ENCODE assay signal across 14 cellular contexts in genomic region chr14:39492267-39492666, GRCh38.
DNase-seq lines count a peak whose midpoint lies in the region; ATAC-seq and TF ChIP-seq lines count a peak whose summit lies in the region.
"Had no signal": no experiment of that assay in that cellular context is flagged by ENCODE, and none has a peak within 500 bp of the region (broad histone marks: within the 10 kb centered on the region; RNA-seq: fewer than 3 reads in every experiment).

No MANE protein-coding gene starts in this region.

- CTCF ChIA-PET in BJ (lab: Yijun Ruan, JAX) = no interaction called here

- H3K4me3 Mint-ChIP-seq in endodermal cell = no peak overlapping the region
- H3K4me3 Mint-ChIP-seq: naive B cell had no signal

- peaks cover 12% of the 10 kb centered on the region; the same call in 1 of the 2 replicates for H3K4me1 ChIP-seq in HUES6 (ENCODE audit: control insufficient read depth, insufficient read depth, low read length)
- peaks cover 17% of the 10 kb centered on the region for H3K4me1 ChIP-seq in mesodermal cell (ENCODE audit: control insufficient read depth, insufficient read depth, low read length, poor library complexity, severe bottlenecking)
- H3K4me1 ChIP-seq in endodermal cell (ENCODE audit: control insufficient read depth, insufficient read depth, low read length) = no peaks in the 10 kb centered on the region

- H3K36me3 Mint-ChIP-seq in endodermal cell (ENCODE audit: low read depth) = peaks cover 12% of the 10 kb centered on the region
- H3K36me3 Mint-ChIP-seq: naive B cell had no signal

- H3K27ac ChIP-seq in HUES6 (ENCODE audit: low read depth, low read length) = peak overlapping the region; percentile 39; the same call in 1 of the 2 replicates
- H3K27ac ChIP-seq in mesodermal cell (ENCODE audit: low read depth, low read length, severe bottlenecking) = peak overlapping the region; percentile 90
- no peak overlapping the region for H3K27ac ChIP-seq in endodermal cell (ENCODE audit: low read depth, low read length)
- H3K27ac ChIP-seq: hepatocyte had no signal

- H3K36me3 ChIP-seq in BJ (ENCODE audit: control insufficient read depth, insufficient read depth, low read length) = no peaks in the 10 kb centered on the region
- no peaks in the 10 kb centered on the region for H3K36me3 ChIP-seq in HUES6 (ENCODE audit: control insufficient read depth, insufficient read depth, low read length)
- no peaks in the 10 kb centered on the region for H3K36me3 ChIP-seq in mesodermal cell (ENCODE audit: control insufficient read depth, insufficient read depth, low read length)
- H3K36me3 ChIP-seq in endodermal cell (ENCODE audit: control insufficient read depth, insufficient read depth, low read length) = no peaks in the 10 kb centered on the region
- H3K36me3 ChIP-seq: ascending aorta, thyroid gland had no signal

- H3K27me3 Mint-ChIP-seq in endodermal cell (ENCODE audit: insufficient read depth) = no peaks in the 10 kb centered on the region

- H3K4me1 Mint-ChIP-seq in endodermal cell = peaks cover 4% of the 10 kb centered on the region
- H3K4me1 Mint-ChIP-seq: naive B cell had no signal

- TF ChIP-seq CTCF in BJ (IDR thresholded peaks at IDR 0.05; ENCODE audit: insufficient read depth, low read depth, low read length) (no peak), choroid plexus epithelial cell (conservative IDR thresholded peaks at IDR 0.05; ENCODE audit: low read depth, low read length) (no peak), endodermal cell (conservative IDR thresholded peaks at IDR 0.05) (no peak)

- H3K27ac Mint-ChIP-seq in endodermal cell = no peak overlapping the region

- H3K9ac ChIP-seq in HUES6 (ENCODE audit: low read length) = no peak overlapping the region
- H3K9ac ChIP-seq in endodermal cell (ENCODE audit: extremely low read depth, low read length, poor library complexity, severe bottlenecking) = no peak overlapping the region

- no peak for ATAC-seq in HG02623 (IDR thresholded peaks at IDR 0.05; ENCODE audit: unreplicated experiment)

- 50% methylated on average over 1 of the region's 2 CpGs; no CpG with 5 or more reads in 1 of the 2 experiments for WGBS in mesodermal cell (ENCODE audit: insufficient coverage in 2 of 2), 2 experiments
- 56 to 81% methylated on average over 1 to 2 of the region's 2 CpGs for WGBS in endodermal cell (ENCODE audit: insufficient coverage in 1 of 2, insufficient read length in 1 of 2), 2 experiments

- H3K27me3 ChIP-seq in BJ (ENCODE audit: control insufficient read depth, insufficient read depth, low read length) (no peaks in the 10 kb centered on the region; the same call in 1 of the 2 replicates), HUES6 (ENCODE audit: control insufficient read depth, insufficient read depth, low read length) (no peaks in the 10 kb centered on the region), endodermal cell (ENCODE audit: control insufficient read depth, insufficient read depth, low read length, poor library complexity, severe bottlenecking) (no peaks in the 10 kb centered on the region)
- H3K27me3 ChIP-seq: ascending aorta, hepatocyte, thyroid gland had no signal

- H3K4me3 ChIP-seq in BJ (ENCODE audit: low read depth, low read length) (no peak overlapping the region), HUES6 (ENCODE audit: low read depth, low read length) (no peak overlapping the region), choroid plexus epithelial cell (ENCODE audit: low read depth, low read length) (no peak overlapping the region), mesodermal cell (ENCODE audit: extremely low read depth, insufficient read depth, low read length, poor library complexity, severe bottlenecking) (no peak overlapping the region), endodermal cell (ENCODE audit: low read length) (no peak overlapping the region)
- H3K4me3 ChIP-seq: ascending aorta, hepatocyte, thyroid gland had no signal

- DNase-seq in BJ (ENCODE audit: low read depth) = peak; percentile 70
- DNase-seq in choroid plexus epithelial cell (ENCODE audit: low read depth) = peak; percentile 86
- no peak for DNase-seq in endodermal cell
- DNase-seq in globus pallidus (ENCODE audit: low spot score) = no peak
- no peak for DNase-seq in NCI-H82 treated with DMSO at 0.1 percent for 48 hours (lab: John Stamatoyannopoulos, UW; ENCODE audit: unreplicated experiment)
- DNase-seq: H7, naive B cell, NCI-H2081 treated with DMSO at 0.1 percent for 48 hours, thyroid gland had no signal

- H3K9me3 Mint-ChIP-seq in endodermal cell = peaks cover 25% of the 10 kb centered on the region

- H3K9me3 ChIP-seq in HUES6 (ENCODE audit: control insufficient read depth, insufficient read depth, low read depth, low read length) = peaks cover 22% of the 10 kb centered on the region
- no peaks in the 10 kb centered on the region for H3K9me3 ChIP-seq in mesodermal cell (ENCODE audit: control insufficient read depth, low read length)
- peaks cover 25% of the 10 kb centered on the region for H3K9me3 ChIP-seq in endodermal cell (ENCODE audit: control insufficient read depth, low read length)
- H3K9me3 ChIP-seq: ascending aorta, thyroid gland had no signal

- POLR2A ChIA-PET in BJ (lab: Charles Lee) = no interaction called here

Comparison
In these comparisons a context has a peak if more than half of its experiments do, and no peak if none do; other contexts are left out.
1. DNase-seq: peak in BJ (single experiment) and choroid plexus epithelial cell (single experiment); none in endodermal cell (single experiment), globus pallidus (single experiment) and NCI-H82 treated with DMSO at 0.1 percent for 48 hours (single experiment).